Comparison of ENCODE assay signal across 27 cellular contexts in genomic region chr11:134818531-134818930, GRCh38.
A peak's percentile ranks its signal among the peaks of the same experiment; 100 is the strongest.
DNase-seq lines count a peak whose midpoint lies in the region; ATAC-seq and TF ChIP-seq lines count a peak whose summit lies in the region.
"Had no signal": no experiment of that assay in that cellular context is flagged by ENCODE, and none has a peak within 500 bp of the region (broad histone marks: within the 10 kb centered on the region; RNA-seq: fewer than 3 reads in every experiment).

No MANE protein-coding gene starts in this region.

- peaks cover 14 to 16% of the 10 kb centered on the region in 2 experiments for H3K4me1 Mint-ChIP-seq in H9
- H3K4me1 Mint-ChIP-seq in progenitor cell of endocrine pancreas (ENCODE audit: low read depth) = peaks cover 15% of the 10 kb centered on the region
- H3K4me1 Mint-ChIP-seq: activated CD4-positive, alpha-beta T cell treated with anti-CD3 and anti-CD28 coated beads, Interleukin-2, amount 10 ng/mL, durations not matched to agents 7 days and 5 days; activated naive CD4-positive, alpha-beta T cell treated with anti-CD3 and anti-CD28 coated beads, Interleukin-2, amount 10 ng/mL, durations not matched to agents 7 days and 5 days; CD4-positive, CD25-positive, alpha-beta regulatory T cell had no signal

- CTCF ChIA-PET in PC-3 (lab: Charles Lee) = interaction anchor here (0.6 kb wide), 1 partner anchor 36 kb away, joined by 4 read pairs; no protein-coding TSS in a partner anchor

- H4K91ac ChIP-seq in H9 (ENCODE audit: insufficient read length, low read depth, low read length) = no peak overlapping the region

- H3K23ac ChIP-seq in H9 (ENCODE audit: insufficient read length, low read depth, low read length) = no peak overlapping the region

- ATAC-seq in PC-3 = peak; percentile 65
- peak; percentile 49 for ATAC-seq in foreskin keratinocyte
- no peak for ATAC-seq in HG02759 (IDR thresholded peaks at IDR 0.05; ENCODE audit: unreplicated experiment)
- ATAC-seq in omental fat pad (ENCODE audit: low FRiP score) = no peak
- ATAC-seq: activated T-cell treated with anti-CD3 and anti-CD28 coated beads, Interleukin-2, amount 50 U/mL, for 72 hours; gastroesophageal sphincter had no signal

- H3K14ac ChIP-seq in H9 (ENCODE audit: insufficient read depth, low read length) = no peak overlapping the region

- H3K9me3 Mint-ChIP-seq in H9 (no peaks in the 10 kb centered on the region; a peak in 1 of 5 replicates), progenitor cell of endocrine pancreas (ENCODE audit: low read depth) (no peaks in the 10 kb centered on the region)
- H3K9me3 Mint-ChIP-seq: activated CD4-positive, alpha-beta T cell treated with anti-CD3 and anti-CD28 coated beads, Interleukin-2, amount 10 ng/mL, durations not matched to agents 7 days and 5 days; activated naive CD4-positive, alpha-beta T cell treated with anti-CD3 and anti-CD28 coated beads, Interleukin-2, amount 10 ng/mL, durations not matched to agents 7 days and 5 days; activated T-cell treated with anti-CD3 and anti-CD28 coated beads, Interleukin-2, amount 50 U/mL, for 72 hours had no signal

- H3K27me3 ChIP-seq in H9 (ENCODE audit: insufficient read depth, low read length) (no peaks in the 10 kb centered on the region), PC-3 (ENCODE audit: low read length) (no peaks in the 10 kb centered on the region), foreskin keratinocyte (no peaks in the 10 kb centered on the region), SJCRH30 (no peaks in the 10 kb centered on the region)
- H3K27me3 ChIP-seq: cardiac muscle cell, neutrophil, testis had no signal

- no CpG with 5 or more reads among the region's 4 CpGs for WGBS in H9 (ENCODE audit: extremely low coverage, insufficient read length, low lambda C conversion rate)

- H3K27me3 Mint-ChIP-seq in H9 (ENCODE audit: low read depth) (peaks cover 12% of the 10 kb centered on the region), progenitor cell of endocrine pancreas (peaks cover 35% of the 10 kb centered on the region)

- no peak overlapping the region for H3K4ac ChIP-seq in H9 (ENCODE audit: low read depth, low read length)

- H3K36me3 Mint-ChIP-seq in H9 (ENCODE audit: insufficient read depth in 1 of 3, low read depth in 3 of 3) (no peaks in the 10 kb centered on the region), progenitor cell of endocrine pancreas (ENCODE audit: insufficient read depth) (no peaks in the 10 kb centered on the region)
- H3K36me3 Mint-ChIP-seq: activated naive CD4-positive, alpha-beta T cell treated with anti-CD3 and anti-CD28 coated beads, Interleukin-2, amount 10 ng/mL, durations not matched to agents 7 days and 5 days; CD4-positive, CD25-positive, alpha-beta regulatory T cell had no signal

- H3K36me3 ChIP-seq in PC-3 (ENCODE audit: low read depth, low read length) (no peaks in the 10 kb centered on the region), SJCRH30 (no peaks in the 10 kb centered on the region)
- H3K36me3 ChIP-seq: cardiac muscle cell, gastroesophageal sphincter, neutrophil, WERI-Rb-1 had no signal

- H3K27ac ChIP-seq in H9 (ENCODE audit: insufficient read length, low read depth, low read length) (no peak overlapping the region), PC-3 (ENCODE audit: low read length) (no peak overlapping the region), foreskin keratinocyte (no peak overlapping the region), SJCRH30 (no peak overlapping the region)
- H3K27ac ChIP-seq: cardiac muscle cell, coronary artery, gastroesophageal sphincter, KMS-11, neutrophil, testis, WERI-Rb-1 had no signal

- H3K4me1 ChIP-seq in H9 (ENCODE audit: insufficient read depth, low read length) = no peaks in the 10 kb centered on the region
- peaks cover 6% of the 10 kb centered on the region; the same call in 1 of the 2 replicates for H3K4me1 ChIP-seq in PC-3 (ENCODE audit: insufficient read depth, low read length)
- no peaks in the 10 kb centered on the region for H3K4me1 ChIP-seq in foreskin keratinocyte
- no peaks in the 10 kb centered on the region for H3K4me1 ChIP-seq in SJCRH30
- H3K4me1 ChIP-seq: gastroesophageal sphincter, testis had no signal

- no peak overlapping the region for H2BK12ac ChIP-seq in H9 (ENCODE audit: insufficient read length, low read depth, low read length)

- H3K18ac ChIP-seq in H9 (ENCODE audit: insufficient read length, low read depth, low read length) = no peak overlapping the region

- H4K5ac ChIP-seq in H9 (ENCODE audit: insufficient read length, low read depth, low read length) = no peak overlapping the region

- no peak overlapping the region for H2AFZ ChIP-seq in H9 (ENCODE audit: low read length)
- H2AFZ ChIP-seq in PC-3 (ENCODE audit: low read length) = 0 out of 2 replicates have a peak overlapping the region, but pooled peaks have one; percentile 16

- no peak overlapping the region for H2BK15ac ChIP-seq in H9 (ENCODE audit: low read depth, low read length)

- H3K9ac ChIP-seq in H9 (ENCODE audit: extremely low read depth, insufficient read length, low read length) (no peak overlapping the region), PC-3 (ENCODE audit: low read length) (no peak overlapping the region)
- H3K9ac ChIP-seq: KMS-11, SK-N-SH had no signal

- H4K20me1 ChIP-seq in H9 (ENCODE audit: control insufficient read depth, insufficient read depth, insufficient read length) (no peaks in the 10 kb centered on the region), PC-3 (ENCODE audit: low read length) (no peaks in the 10 kb centered on the region)

- no peak overlapping the region for H2BK20ac ChIP-seq in H9 (ENCODE audit: low read depth, low read length, poor library complexity, severe bottlenecking)

- DNase-seq in H9 = peak; percentile 66
- peak; percentile 59 for DNase-seq in PC-3
- DNase-seq in foreskin keratinocyte = peak in 1 of 2 donors; percentile 17
- DNase-seq in progenitor cell of endocrine pancreas (ENCODE audit: low spot score, unreplicated experiment) = no peak
- DNase-seq in omental fat pad (ENCODE audit: low spot score) = no peak
- no peak for DNase-seq in NCI-H345 treated with DMSO at 0.1 percent for 48 hours (lab: John Stamatoyannopoulos, UW; ENCODE audit: unreplicated experiment)
- DNase-seq in SJCRH30 = no peak
- DNase-seq: activated CD4-positive, alpha-beta T cell treated with anti-CD3 and anti-CD28 coated beads, Interleukin-2, amount 10 ng/mL, durations not matched to agents 7 days and 5 days; activated naive CD4-positive, alpha-beta T cell treated with anti-CD3 and anti-CD28 coated beads, Interleukin-2, amount 10 ng/mL, durations not matched to agents 7 days and 5 days; activated T-cell treated with anti-CD3 and anti-CD28 coated beads, Interleukin-2, amount 50 U/mL, for 72 hours; amniotic stem cell; CD4-positive, CD25-positive, alpha-beta regulatory T cell; HFFc6; NCI-H1694 treated with DMSO at 0.1 percent for 48 hours; NCI-H2171 treated with DMSO at 0.1 percent for 48 hours; NCI-H524 treated with DMSO at 0.1 percent for 48 hours; SK-N-SH; stimulated activated CD4-positive, alpha-beta T cell treated with anti-CD3 and anti-CD28 coated beads, Interleukin-4, amount 100 ng/mL, for 4 hours; stimulated activated naive CD4-positive, alpha-beta T cell treated with Interleukin-2 at 50 U/mL for 16 hours; testis had no signal

- H3K27ac Mint-ChIP-seq in H9 (no peak overlapping the region), progenitor cell of endocrine pancreas (peak overlapping the region; percentile 33)
- H3K27ac Mint-ChIP-seq: activated CD4-positive, alpha-beta T cell treated with anti-CD3 and anti-CD28 coated beads, Interleukin-2, amount 10 ng/mL, durations not matched to agents 7 days and 5 days; activated naive CD4-positive, alpha-beta T cell treated with anti-CD3 and anti-CD28 coated beads, Interleukin-2, amount 10 ng/mL, durations not matched to agents 7 days and 5 days; activated T-cell treated with anti-CD3 and anti-CD28 coated beads, Interleukin-2, amount 50 U/mL, for 72 hours; CD4-positive, CD25-positive, alpha-beta regulatory T cell; HFFc6 had no signal

- no peak overlapping the region for H2BK120ac ChIP-seq in H9 (ENCODE audit: low read depth, low read length, poor library complexity, severe bottlenecking)

- no peak overlapping the region for H3K56ac ChIP-seq in H9 (ENCODE audit: insufficient read length, low read depth, low read length)

- no peaks in the 10 kb centered on the region for H3K79me1 ChIP-seq in H9 (ENCODE audit: insufficient read depth, low read depth, low read length, poor library complexity, severe bottlenecking)

- POLR2A ChIA-PET in PC-3 (lab: Charles Lee; ENCODE audit: unreplicated experiment) = no interaction called here

- no peaks in the 10 kb centered on the region for H3K9me2 ChIP-seq in PC-3 (replicated peaks; ENCODE audit: low read length)
- H3K9me2 ChIP-seq: SK-N-SH had no signal

- no peak overlapping the region for H3T11ph ChIP-seq in H9 (ENCODE audit: low read length)

- no peak overlapping the region for H2AK5ac ChIP-seq in H9 (ENCODE audit: insufficient read length, low read length)

- no peaks in the 10 kb centered on the region for H3K9me3 ChIP-seq in H9 (ENCODE audit: control insufficient read depth, low read depth, low read length)
- peaks cover 7% of the 10 kb centered on the region; the same call in 1 of the 2 replicates for H3K9me3 ChIP-seq in PC-3 (ENCODE audit: low read length)
- no peaks in the 10 kb centered on the region for H3K9me3 ChIP-seq in SJCRH30 (replicated peaks)
- H3K9me3 ChIP-seq: gastroesophageal sphincter, neutrophil, testis had no signal

- no peaks in the 10 kb centered on the region for H3K79me2 ChIP-seq in H9 (ENCODE audit: insufficient read depth, low read length)
- H3K79me2 ChIP-seq in PC-3 (ENCODE audit: low read length) = no peaks in the 10 kb centered on the region

- no peak overlapping the region for H3K4me2 ChIP-seq in H9 (ENCODE audit: insufficient read depth, insufficient read length, low read length)
- peak overlapping the region; percentile 45 for H3K4me2 ChIP-seq in PC-3 (ENCODE audit: low read length)
- H3K4me2 ChIP-seq: KMS-11, SK-N-SH had no signal

- no peaks in the 10 kb centered on the region for H3F3A ChIP-seq in PC-3 (ENCODE audit: low read length, unreplicated experiment)

- no TSS peak for BruUV-seq in PC-3 (replicated peaks; lab: Mats Ljungman, UMichigan)

- H2BK5ac ChIP-seq in H9 (ENCODE audit: insufficient read length, low read length) = no peak overlapping the region

- H3K4me3 Mint-ChIP-seq in H9 (no peak overlapping the region), progenitor cell of endocrine pancreas (ENCODE audit: low read depth) (no peak overlapping the region)
- H3K4me3 Mint-ChIP-seq: activated CD4-positive, alpha-beta T cell treated with anti-CD3 and anti-CD28 coated beads, Interleukin-2, amount 10 ng/mL, durations not matched to agents 7 days and 5 days; activated naive CD4-positive, alpha-beta T cell treated with anti-CD3 and anti-CD28 coated beads, Interleukin-2, amount 10 ng/mL, durations not matched to agents 7 days and 5 days; activated T-cell treated with anti-CD3 and anti-CD28 coated beads, Interleukin-2, amount 50 U/mL, for 72 hours; CD4-positive, CD25-positive, alpha-beta regulatory T cell; HFFc6 had no signal

- intact Hi-C loops in PC-3 (cut with micrococcal nuclease) = no loop called here

- H3K23me2 ChIP-seq in H9 (ENCODE audit: insufficient read length, low read depth, low read length, poor library complexity, severe bottlenecking) = no peaks in the 10 kb centered on the region

- TF ChIP-seq CTCF in H9 (conservative IDR thresholded peaks at IDR 0.05) (no peak), PC-3 (conservative IDR thresholded peaks at IDR 0.05; ENCODE audit: low read depth, low read length) (no peak), foreskin keratinocyte (conservative IDR thresholded peaks at IDR 0.05) (no peak), progenitor cell of endocrine pancreas (IDR thresholded peaks at IDR 0.05; ENCODE audit: unreplicated experiment) (no peak), omental fat pad (IDR thresholded peaks at IDR 0.05) (no peak)

- H3K4me3 ChIP-seq in PC-3 (ENCODE audit: low read length) = no peak overlapping the region
- no peak overlapping the region for H3K4me3 ChIP-seq in SJCRH30
- H3K4me3 ChIP-seq: cardiac muscle cell, coronary artery, gastroesophageal sphincter, testis had no signal

- H4K8ac ChIP-seq in H9 (replicated peaks; ENCODE audit: insufficient read length, low read depth, low read length) = no peak overlapping the region

Comparison
In these comparisons a context has a peak if more than half of its experiments do, and no peak if none do; other contexts are left out.
1. DNase-seq: peak in H9 (single experiment) and PC-3 (single experiment); none in progenitor cell of endocrine pancreas (single experiment), omental fat pad (single experiment), NCI-H345 treated with DMSO at 0.1 percent for 48 hours (single experiment) and SJCRH30 (0 of 2).
2. ATAC-seq: peak in PC-3 (single experiment) and foreskin keratinocyte (single experiment); none in HG02759 (single experiment) and omental fat pad (single experiment).